In the genomic region with DNA sequence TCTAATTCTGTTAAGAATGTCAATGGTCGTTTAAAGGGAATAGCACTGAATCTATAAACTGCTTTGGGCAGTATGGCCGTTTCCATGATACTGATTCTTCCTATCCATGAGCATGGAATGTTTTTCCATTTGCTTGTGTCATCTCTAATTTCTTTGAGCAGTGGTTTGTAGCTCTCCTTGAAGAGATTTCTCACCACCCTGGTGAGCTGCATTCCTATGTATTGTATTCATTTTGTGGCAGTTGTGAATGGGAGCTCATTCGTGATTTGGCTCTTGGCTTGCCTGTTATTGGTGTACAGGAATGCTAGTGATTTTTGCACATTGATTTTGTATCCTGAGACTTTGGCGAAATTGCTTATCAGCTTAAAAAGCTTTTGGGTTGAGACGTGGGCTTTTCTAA, we compare ENCODE assay signal across 26 cellular contexts. TPM values are rescaled to one million over a fixed set of nuclear protein-coding genes. Genes with fewer than 3 reads are reported as not detected.
A peak's percentile ranks its signal among the peaks of the same experiment; 100 is the strongest.
DNase-seq lines count a peak whose midpoint lies in the region; ATAC-seq and TF ChIP-seq lines count a peak whose summit lies in the region.
"Had no signal": no experiment of that assay in that cellular context is flagged by ENCODE, and none has a peak within 500 bp of the region (broad histone marks: within the 10 kb centered on the region; RNA-seq: fewer than 3 reads in every experiment).

No MANE protein-coding gene starts in this region.

- TF ChIP-seq CTCF in IMR-90 (conservative IDR thresholded peaks at IDR 0.05; ENCODE audit: low read depth, low read length) (no peak), astrocyte of the spinal cord (IDR thresholded peaks at IDR 0.05; ENCODE audit: low read depth, low read length) (no peak)
- TF ChIP-seq CTCF in activated CD8-positive, alpha-beta T cell treated with anti-CD3 and anti-CD28 coated beads for 36 hours (IDR thresholded peaks at IDR 0.05), result no peak

- no peak overlapping the region for H2BK20ac ChIP-seq in IMR-90 (ENCODE audit: low read depth, low read length)

- H3K23ac ChIP-seq in IMR-90 (ENCODE audit: low read depth, low read length), result no peak overlapping the region

- no peak for TF ChIP-seq POLR2A in IMR-90 (IDR thresholded peaks at IDR 0.05; ENCODE audit: low read depth, low read length)

- no peak overlapping the region for H3K4me2 ChIP-seq in IMR-90 (ENCODE audit: low read depth, low read length)
- H3K4me2 ChIP-seq: A549 had no signal

- POLR2A ChIA-PET in IMR-90 (lab: Charles Lee; ENCODE audit: unreplicated experiment), result no interaction called here
- POLR2A ChIA-PET in activated CD8-positive, alpha-beta T cell treated with anti-CD3 and anti-CD28 coated beads for 36 hours (lab: Charles Lee), result no interaction called here

- dilution Hi-C loops in IMR-90 (cut with HindIII; ENCODE audit: low sequenced_read_pairs, unreplicated experiment), result no loop called here

- no peak overlapping the region for H3K56ac ChIP-seq in IMR-90 (ENCODE audit: extremely low read depth, insufficient read depth, low read length)

- no peaks in the 10 kb centered on the region for H3K9me1 ChIP-seq in IMR-90 (ENCODE audit: insufficient read depth, low read length)

- no peak overlapping the region for H4K8ac ChIP-seq in IMR-90 (ENCODE audit: low read depth in 2 of 2, low read length in 2 of 2)

- H4K5ac ChIP-seq in IMR-90 (ENCODE audit: low read depth, low read length), result no peak overlapping the region

- H3K18ac ChIP-seq in IMR-90 (ENCODE audit: low read depth, low read length), result no peak overlapping the region

- H3K4me3 Mint-ChIP-seq in stimulated activated effector memory CD8-positive, alpha-beta T cell treated with anti-CD3 and anti-CD28 coated beads, Interleukin-12 subunit alpha, Interleukin-12 subunit beta, amount 100 ng/mL, for 72 hours, result no peak overlapping the region
- H3K4me3 Mint-ChIP-seq in activated CD8-positive, alpha-beta T cell treated with anti-CD3 and anti-CD28 coated beads for 36 hours, result no peak overlapping the region
- H3K4me3 Mint-ChIP-seq: H9, natural killer cell had no signal

- peak overlapping the region; percentile 48 for H2BK5ac ChIP-seq in IMR-90 (ENCODE audit: low read depth, low read length, poor library complexity, severe bottlenecking)

- H3K27ac Mint-ChIP-seq in stimulated activated effector memory CD8-positive, alpha-beta T cell treated with anti-CD3 and anti-CD28 coated beads, Interleukin-12 subunit alpha, Interleukin-12 subunit beta, amount 100 ng/mL, for 72 hours, result no peak overlapping the region
- no peak overlapping the region for H3K27ac Mint-ChIP-seq in activated CD8-positive, alpha-beta T cell treated with anti-CD3 and anti-CD28 coated beads for 36 hours
- H3K27ac Mint-ChIP-seq: H9, natural killer cell had no signal

- H3K4me3 ChIP-seq in ACC112 (ENCODE audit: low read depth, low read length), result no peak overlapping the region
- H3K4me3 ChIP-seq in IMR-90 (ENCODE audit: insufficient read depth, low read depth, low read length), result no peak overlapping the region
- no peak overlapping the region for H3K4me3 ChIP-seq in astrocyte of the spinal cord (ENCODE audit: low read depth, low read length)
- H3K4me3 ChIP-seq: A549, adrenal gland had no signal

- H3K27me3 ChIP-seq in ACC112 (ENCODE audit: insufficient read depth, low read length) (no peaks in the 10 kb centered on the region), IMR-90 (ENCODE audit: control insufficient read depth, insufficient read depth, low read length) (no peaks in the 10 kb centered on the region)
- H3K27me3 ChIP-seq: adrenal gland, foreskin keratinocyte had no signal

- H3K36me3 ChIP-seq in ACC112 (ENCODE audit: insufficient read depth, low read length), result peaks cover 3% of the 10 kb centered on the region; the same call in 1 of the 2 replicates
- no peaks in the 10 kb centered on the region for H3K36me3 ChIP-seq in IMR-90 (ENCODE audit: control insufficient read depth, insufficient read depth, low read length)
- H3K36me3 ChIP-seq: adrenal gland had no signal

- CTCF ChIA-PET in IMR-90 (lab: Yijun Ruan, JAX), result no interaction called here
- CTCF ChIA-PET in activated CD8-positive, alpha-beta T cell treated with anti-CD3 and anti-CD28 coated beads for 36 hours (lab: Charles Lee), result interaction anchor here (0.8 to 2.0 kb wide), 3 partner anchors 10 to 321 kb away, joined by 3 to 12 read pairs (median 12); no protein-coding TSS in a partner anchor

- no peak overlapping the region for H2AFZ ChIP-seq in ACC112 (ENCODE audit: low read length, unreplicated experiment)
- H2AFZ ChIP-seq in IMR-90 (replicated peaks; ENCODE audit: low read length, poor library complexity), result no peak overlapping the region

- DNase-seq in IMR-90 (peak; percentile 66), astrocyte of the spinal cord (ENCODE audit: low read depth, low spot score) (peak; percentile 85), kidney tubule cell (ENCODE audit: low spot score) (peak; percentile 64), NCI-H146 (lab: John Stamatoyannopoulos, UW) (no peak), H4 (ENCODE audit: low spot score) (no peak)
- no peak for DNase-seq in stimulated activated effector memory CD8-positive, alpha-beta T cell treated with anti-CD3 and anti-CD28 coated beads, Interleukin-12 subunit alpha, Interleukin-12 subunit beta, amount 100 ng/mL, for 72 hours (ENCODE audit: low spot score in 2 of 2)
- DNase-seq in activated CD8-positive, alpha-beta T cell treated with anti-CD3 and anti-CD28 coated beads for 36 hours, result no peak
- DNase-seq: activated CD4-positive, alpha-beta T cell treated with anti-CD3 and anti-CD28 coated beads, Interleukin-2, amount 50 U/mL, for 1 hour; activated CD8-positive, alpha-beta memory T cell treated with anti-CD3 and anti-CD28 coated beads, Interleukin-2, amount 50 U/mL, for 48 hours; activated gamma-delta T cell; adrenal gland; GDM1; H9; hypothalamus; natural killer cell; NCI-H187 treated with DMSO at 0.1 percent for 48 hours; NCI-H345; NK-92 treated with Interleukin-12 subunit alpha and Interleukin-12 subunit beta, amount 100 ng/mL, for 24 hours; posterior cingulate gyrus; small intestine; stimulated activated CD4-positive, alpha-beta T cell treated with anti-CD3 and anti-CD28 coated beads, Interleukin-4, amount 100 ng/mL, for 4 hours had no signal

- intact Hi-C loops in IMR-90 (cut with micrococcal nuclease), result no loop called here
- intact Hi-C loops in activated CD8-positive, alpha-beta T cell treated with anti-CD3 and anti-CD28 coated beads for 36 hours (cut with micrococcal nuclease), result no loop called here

- H4K91ac ChIP-seq in IMR-90 (ENCODE audit: insufficient read depth, low read depth, low read length), result no peak overlapping the region

- no peaks in the 10 kb centered on the region for H4K20me1 ChIP-seq in IMR-90 (ENCODE audit: insufficient read depth, low read length)

- H3K9me3 ChIP-seq in IMR-90 (ENCODE audit: control insufficient read depth, insufficient read depth, low read length), result peaks cover 2% of the 10 kb centered on the region; the same call in 1 of the 2 replicates
- H3K9me3 ChIP-seq: A549, adrenal gland had no signal

- no peak overlapping the region for H2AK9ac ChIP-seq in IMR-90 (replicated peaks; ENCODE audit: low read depth, low read length, poor library complexity)

- H3K27me3 Mint-ChIP-seq in activated CD8-positive, alpha-beta T cell treated with anti-CD3 and anti-CD28 coated beads for 36 hours, result no peaks in the 10 kb centered on the region

- no CpG with 5 or more reads among the region's 5 CpGs for WGBS in IMR-90 (ENCODE audit: extremely low coverage in 2 of 2, insufficient read length in 1 of 2), 2 experiments

- in situ Hi-C loops in IMR-90 (cut with MboI; ENCODE audit: low sequenced_read_pairs), result loop anchor here (10.0 to 25.0 kb wide), 2 partner anchors 108 to 1091 kb away; no protein-coding TSS in a partner anchor
- in situ Hi-C loops in astrocyte of the spinal cord (cut with HindIII; ENCODE audit: low sequenced_read_pairs), result no loop called here

- no peak for ATAC-seq in IMR-90 (ENCODE audit: low read depth)
- ATAC-seq in stimulated activated effector memory CD8-positive, alpha-beta T cell treated with anti-CD3 and anti-CD28 coated beads, Interleukin-12 subunit alpha, Interleukin-12 subunit beta, amount 100 ng/mL, for 72 hours, result no peak
- ATAC-seq in activated CD8-positive, alpha-beta T cell treated with anti-CD3 and anti-CD28 coated beads for 36 hours, result no peak
- ATAC-seq: A549, foreskin keratinocyte, natural killer cell had no signal

- no peak overlapping the region for H3K4ac ChIP-seq in IMR-90 (ENCODE audit: low read depth, low read length)

- H3K9me3 Mint-ChIP-seq in stimulated activated effector memory CD8-positive, alpha-beta T cell treated with anti-CD3 and anti-CD28 coated beads, Interleukin-12 subunit alpha, Interleukin-12 subunit beta, amount 100 ng/mL, for 72 hours, result no peaks in the 10 kb centered on the region
- H3K9me3 Mint-ChIP-seq in activated CD8-positive, alpha-beta T cell treated with anti-CD3 and anti-CD28 coated beads for 36 hours, result peaks cover 2% of the 10 kb centered on the region
- H3K9me3 Mint-ChIP-seq: H9, natural killer cell had no signal

- H2BK15ac ChIP-seq in IMR-90 (ENCODE audit: low read depth, low read length), result no peak overlapping the region; the same call in 2 of the 3 replicates

- no peak for TF ChIP-seq RAD21 in IMR-90 (IDR thresholded peaks at IDR 0.05; ENCODE audit: low read length)

- no peaks in the 10 kb centered on the region for H3K79me1 ChIP-seq in IMR-90 (ENCODE audit: low read depth in 1 of 2, low read length in 2 of 2)

- H3K4me1 Mint-ChIP-seq in stimulated activated effector memory CD8-positive, alpha-beta T cell treated with anti-CD3 and anti-CD28 coated beads, Interleukin-12 subunit alpha, Interleukin-12 subunit beta, amount 100 ng/mL, for 72 hours, result no peaks in the 10 kb centered on the region
- peaks cover 8% of the 10 kb centered on the region for H3K4me1 Mint-ChIP-seq in activated CD8-positive, alpha-beta T cell treated with anti-CD3 and anti-CD28 coated beads for 36 hours (ENCODE audit: low read depth)
- H3K4me1 Mint-ChIP-seq: natural killer cell had no signal

- H3K27ac ChIP-seq in ACC112 (ENCODE audit: low read depth, low read length), result 0 out of 2 replicates have a peak overlapping the region, but pooled peaks have one; percentile 7
- H3K27ac ChIP-seq in IMR-90 (ENCODE audit: insufficient read depth, low read length), result no peak overlapping the region
- H3K27ac ChIP-seq: A549, adrenal gland, C4-2B, foreskin keratinocyte, RWPE1 had no signal

- no peak overlapping the region for H2AK5ac ChIP-seq in IMR-90 (ENCODE audit: low read depth, low read length)

- H3K14ac ChIP-seq in IMR-90 (replicated peaks; ENCODE audit: low read depth, low read length), result 0 out of 2 replicates have a peak overlapping the region, but pooled peaks have one; percentile 26

- no peak overlapping the region for H3K9ac ChIP-seq in IMR-90 (ENCODE audit: low read depth, low read length)

- no peaks in the 10 kb centered on the region for H3K79me2 ChIP-seq in ACC112 (ENCODE audit: control insufficient read depth, insufficient read depth, low read length, unreplicated experiment)

- H2BK120ac ChIP-seq in IMR-90 (ENCODE audit: low read depth, low read length), result 0 out of 2 replicates have a peak overlapping the region, but pooled peaks have one; percentile 16

- H3K4me1 ChIP-seq in ACC112 (ENCODE audit: control insufficient read depth, insufficient read depth, low read length, unreplicated experiment) (peaks cover 16% of the 10 kb centered on the region), IMR-90 (ENCODE audit: control insufficient read depth, insufficient read depth, low read length) (peaks cover 2% of the 10 kb centered on the region; the same call in 1 of the 2 replicates)
- H3K4me1 ChIP-seq: adrenal gland had no signal

- no peaks in the 10 kb centered on the region for H3K36me3 Mint-ChIP-seq in stimulated activated effector memory CD8-positive, alpha-beta T cell treated with anti-CD3 and anti-CD28 coated beads, Interleukin-12 subunit alpha, Interleukin-12 subunit beta, amount 100 ng/mL, for 72 hours
- H3K36me3 Mint-ChIP-seq in activated CD8-positive, alpha-beta T cell treated with anti-CD3 and anti-CD28 coated beads for 36 hours (ENCODE audit: low read depth), result no peaks in the 10 kb centered on the region
- H3K36me3 Mint-ChIP-seq: natural killer cell had no signal

- no TSS peak for BruUV-seq in IMR-90 (replicated peaks; lab: Mats Ljungman, UMichigan)

RNA-seq across cellular contexts. Expression of a gene that starts 38.3 kb away (rescaled TPM):
- 52.2 and 56.9 TPM in 2 replicates for total RNA-seq in IMR-90 (2012; rRNA removed)
- polyA plus RNA-seq in IMR-90 (2012; rRNA removed), result 17.6 and 21.7 TPM in 2 replicates
- polyA plus RNA-seq in IMR-90 (2012; cell fraction: cytosol; rRNA removed), result 4.6 and 4.9 TPM in 2 replicates
- polyA plus RNA-seq in IMR-90 (2012; cell fraction: nucleus; rRNA removed; ENCODE audit: low replicate concordance), result 8.3 and 53.6 TPM in 2 replicates
- 62.1 and 68.6 TPM in 2 replicates for total RNA-seq in H4 (2014; rRNA removed; shearing (Covaris generic))
- total RNA-seq in activated CD8-positive, alpha-beta T cell treated with anti-CD3 and anti-CD28 coated beads for 36 hours, result 10 to 100 TPM; 86.2 to 90.5 TPM

Comparison
In these comparisons a context has a peak if more than half of its experiments do, and no peak if none do; other contexts are left out.
1. DNase-seq: peak in IMR-90 (single experiment), astrocyte of the spinal cord (single experiment) and kidney tubule cell (single experiment); none in NCI-H146 (single experiment), stimulated activated effector memory CD8-positive, alpha-beta T cell treated with anti-CD3 and anti-CD28 coated beads, Interleukin-12 subunit alpha, Interleukin-12 subunit beta, amount 100 ng/mL, for 72 hours (0 of 2), H4 (single experiment) and activated CD8-positive, alpha-beta T cell treated with anti-CD3 and anti-CD28 coated beads for 36 hours (single experiment).